ENCODE assay signal across 9 cellular contexts in the genomic region with DNA sequence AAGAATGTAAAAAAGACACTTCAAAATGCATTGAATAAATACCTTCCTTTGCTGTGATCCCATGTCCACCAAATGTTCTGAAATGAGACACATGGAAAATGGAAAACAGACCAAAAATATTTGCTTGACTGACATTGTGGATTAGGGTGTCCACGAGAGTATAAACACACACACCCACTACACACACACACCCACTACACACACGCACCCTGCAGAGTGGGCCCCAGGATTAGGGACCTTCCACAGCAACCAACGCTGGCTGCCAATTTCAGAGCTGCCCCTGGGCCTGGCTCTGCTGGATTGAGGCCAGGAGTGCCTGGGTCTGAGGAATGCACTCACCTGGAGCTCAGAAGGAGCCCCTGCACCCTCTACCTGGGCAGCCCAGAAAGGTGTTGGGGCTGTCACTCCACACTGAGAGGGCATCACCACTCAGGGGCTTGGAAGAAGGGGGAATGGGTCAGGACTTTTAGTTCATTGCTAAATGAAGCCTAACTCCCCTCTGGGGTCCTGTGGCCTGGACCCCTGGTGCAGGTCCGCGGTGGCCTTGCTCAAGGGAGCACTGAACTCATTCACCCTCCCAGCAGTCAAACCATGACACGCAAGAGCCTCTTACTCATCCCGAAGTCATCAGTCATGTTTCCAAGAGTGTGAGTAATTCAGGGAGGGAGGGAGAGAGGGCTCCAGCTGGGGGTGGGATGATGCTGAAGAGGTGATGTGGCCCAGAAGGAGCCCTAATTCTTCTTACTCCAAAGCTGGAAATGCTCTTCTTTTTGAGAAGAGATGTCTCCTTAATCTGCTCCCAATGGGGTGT. TPM values are rescaled to one million over a fixed set of nuclear protein-coding genes. Genes with fewer than 3 reads are reported as not detected.
DNase-seq lines count a peak whose midpoint lies in the region; ATAC-seq and TF ChIP-seq lines count a peak whose summit lies in the region.
"Had no signal": no experiment of that assay in that cellular context is flagged by ENCODE, and none has a peak within 500 bp of the region (broad histone marks: within the 10 kb centered on the region; RNA-seq: fewer than 3 reads in every experiment).

No MANE protein-coding gene starts in this region.

- H3K4me1 ChIP-seq in HAP-1, result no peaks in the 10 kb centered on the region

- POLR2A ChIA-PET in AG04449 (lab: Yijun Ruan, JAX), result interaction anchor here (0.6 to 1.0 kb wide), 3 partner anchors 22 to 474 kb away, joined by 3 to 5 read pairs (median 4); no protein-coding TSS in a partner anchor
- POLR2A ChIA-PET in CD4-positive, alpha-beta T cell (lab: Charles Lee), result interaction anchor here (0.6 kb wide), 1 partner anchor 19 kb away, joined by 3 read pairs; no protein-coding TSS in a partner anchor

- no peak for ATAC-seq in GM18519 (IDR thresholded peaks at IDR 0.05; ENCODE audit: low FRiP score, unreplicated experiment)
- ATAC-seq in CD4-positive, alpha-beta T cell (ENCODE audit: poor library complexity), result no peak

- no peak overlapping the region for H3K4me3 Mint-ChIP-seq in CD4-positive, alpha-beta T cell

- H3K9me3 ChIP-seq in CD4-positive, alpha-beta T cell (ENCODE audit: control insufficient read depth, low read length), result no peaks in the 10 kb centered on the region
- no peaks in the 10 kb centered on the region; the same call in 1 of the 2 replicates for H3K9me3 ChIP-seq in HAP-1
- H3K9me3 ChIP-seq: right atrium auricular region had no signal

- TF ChIP-seq RAD21 in Ishikawa (IDR thresholded peaks at IDR 0.05; ENCODE audit: low read depth), result no peak

- intact Hi-C loops in CD4-positive, alpha-beta T cell (cut with DNase I, micrococcal nuclease), result loop anchor here in 1 of 2 experiments (5.0 kb wide), 1 partner anchor 38 kb away; no protein-coding TSS in a partner anchor

- no peak overlapping the region for H3K27ac Mint-ChIP-seq in CD4-positive, alpha-beta T cell

- H3K4me1 Mint-ChIP-seq in CD4-positive, alpha-beta T cell (ENCODE audit: low read depth), result no peaks in the 10 kb centered on the region

- H3K27ac ChIP-seq in CD4-positive, alpha-beta T cell (ENCODE audit: low read depth, low read length), result no peak overlapping the region
- H3K27ac ChIP-seq: right atrium auricular region had no signal

- no peaks in the 10 kb centered on the region for H3K36me3 ChIP-seq in HAP-1 (replicated peaks)
- H3K36me3 ChIP-seq: right atrium auricular region had no signal

- no peaks in the 10 kb centered on the region for H3K36me3 Mint-ChIP-seq in CD4-positive, alpha-beta T cell (ENCODE audit: low read depth)

- no peaks in the 10 kb centered on the region for H3K27me3 ChIP-seq in CD4-positive, alpha-beta T cell (ENCODE audit: control insufficient read depth, insufficient read depth, low read length)
- H3K27me3 ChIP-seq in HAP-1 (ENCODE audit: low read depth), result no peaks in the 10 kb centered on the region
- H3K27me3 ChIP-seq: right atrium auricular region had no signal

- no peaks in the 10 kb centered on the region for H3K27me3 Mint-ChIP-seq in CD4-positive, alpha-beta T cell

- no peak for TF ChIP-seq CTCF in AG04449 (IDR thresholded peaks at IDR 0.05; ENCODE audit: insufficient read depth, low read length, missing control alignments)
- no peak for TF ChIP-seq CTCF in CD4-positive, alpha-beta T cell (IDR thresholded peaks at IDR 0.05)

- H3K4me3 ChIP-seq in AG04449 (ENCODE audit: low read depth, low read length), result no peak overlapping the region
- H3K4me3 ChIP-seq in HAP-1, result no peak overlapping the region
- H3K4me3 ChIP-seq: right atrium auricular region had no signal

- CTCF ChIA-PET in AG04449 (lab: Yijun Ruan, JAX), result interaction anchor here (0.7 to 2.0 kb wide), 9 partner anchors 10 to 763 kb away, joined by 3 to 9 read pairs (median 4); no protein-coding TSS in a partner anchor
- CTCF ChIA-PET in CD4-positive, alpha-beta T cell (lab: Charles Lee), result no interaction called here

- in situ Hi-C loops in HAP-1 (cut with MboI; ENCODE audit: low sequenced_read_pairs), result no loop called here

- no peak for TF ChIP-seq EP300 in Ishikawa (IDR thresholded peaks at IDR 0.05; ENCODE audit: borderline replicate concordance)

- no peaks in the 10 kb centered on the region for H3K9me3 Mint-ChIP-seq in CD4-positive, alpha-beta T cell

- DNase-seq in AG04449 (ENCODE audit: low read depth, low spot score) (peak; percentile 94), myocyte (ENCODE audit: low read depth) (peak; percentile 94), HAP-1 (ENCODE audit: low spot score in 2 of 2) (no peak), NCI-H1092 (lab: John Stamatoyannopoulos, UW) (no peak)
- peak; percentile 20 for DNase-seq in activated naive CD8-positive, alpha-beta T cell treated with anti-CD3 and anti-CD28 coated beads, Interleukin-2, amount 50 U/mL, for 16 hours (ENCODE audit: low read depth, low spot score)
- DNase-seq in CD4-positive, alpha-beta T cell, result no peak

TF ChIP-seq in Ishikawa, 13 proteins besides CTCF, POLR2A, EP300 and RAD21:
- TF ChIP-seq FOXM1 (IDR thresholded peaks at IDR 0.05; ENCODE audit: borderline replicate concordance, low read depth) (no peak), TCF12 (IDR thresholded peaks at IDR 0.05; ENCODE audit: low read depth) (peak; percentile 36; the same call in 1 of the 2 replicates)
- TF ChIP-seq, protein P1, sequence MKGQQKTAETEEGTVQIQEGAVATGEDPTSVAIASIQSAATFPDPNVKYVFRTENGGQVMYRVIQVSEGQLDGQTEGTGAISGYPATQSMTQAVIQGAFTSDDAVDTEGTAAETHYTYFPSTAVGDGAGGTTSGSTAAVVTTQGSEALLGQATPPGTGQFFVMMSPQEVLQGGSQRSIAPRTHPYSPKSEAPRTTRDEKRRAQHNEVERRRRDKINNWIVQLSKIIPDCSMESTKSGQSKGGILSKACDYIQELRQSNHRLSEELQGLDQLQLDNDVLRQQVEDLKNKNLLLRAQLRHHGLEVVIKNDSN (IDR thresholded peaks at IDR 0.05), result no peak

RNA-seq across cellular contexts. Expression of a gene that starts 50.2 kb away (rescaled TPM):
- total RNA-seq in myocyte, result 0.24 and 0.31 TPM in 2 replicates
- 0.23 TPM for polyA plus RNA-seq in myocyte (2012)
- total RNA-seq in CD4-positive, alpha-beta T cell, result 1 to 10 TPM; 1.3 to 1.6 TPM

RNA-seq across cellular contexts. Expression of a gene that starts 53.0 kb away (rescaled TPM):
- 106 and 124 TPM in 2 replicates for total RNA-seq in myocyte
- polyA plus RNA-seq in myocyte (2012), result 58.3 TPM
- 100 to 1,000 TPM; 152 to 155 TPM for total RNA-seq in CD4-positive, alpha-beta T cell

Comparison
In these comparisons a context has a peak if more than half of its experiments do, and no peak if none do; other contexts are left out.
1. DNase-seq: peak in AG04449 (single experiment), activated naive CD8-positive, alpha-beta T cell treated with anti-CD3 and anti-CD28 coated beads, Interleukin-2, amount 50 U/mL, for 16 hours (single experiment) and myocyte (single experiment); none in CD4-positive, alpha-beta T cell (0 of 10), HAP-1 (0 of 2) and NCI-H1092 (single experiment).